9 cellular contexts compared by ENCODE assay signal in genomic region chr18:23872701-23873550, GRCh38.
DNase-seq lines count a peak whose midpoint lies in the region; ATAC-seq, FAIRE-seq and TF ChIP-seq lines count a peak whose summit lies in the region.
"Had no signal": no experiment of that assay in that cellular context is flagged by ENCODE, and none has a peak within 500 bp of the region (broad histone marks: within the 10 kb centered on the region; RNA-seq: fewer than 3 reads in every experiment).

No MANE protein-coding gene starts in this region.

- H3K9ac ChIP-seq in colonic mucosa (ENCODE audit: low read depth in 2 of 2, low read length in 2 of 2), result peak overlapping the region in 1 of 2 donors; percentile 69

- H3K27me3 ChIP-seq in CD8-positive, alpha-beta memory T cell (ENCODE audit: insufficient read depth, low read length, poor library complexity, severe bottlenecking), result no peaks in the 10 kb centered on the region
- no peaks in the 10 kb centered on the region for H3K27me3 ChIP-seq in colonic mucosa
- H3K27me3 ChIP-seq in prostate gland (replicated peaks; ENCODE audit: insufficient read depth), result no peaks in the 10 kb centered on the region

- peaks cover 37% of the 10 kb centered on the region for H3K4me1 ChIP-seq in CD8-positive, alpha-beta memory T cell (ENCODE audit: insufficient read depth, low read length)
- H3K4me1 ChIP-seq in colonic mucosa (no peaks in the 10 kb centered on the region), prostate gland (replicated peaks) (no peaks in the 10 kb centered on the region)

- H3K36me3 ChIP-seq in CD8-positive, alpha-beta memory T cell (ENCODE audit: insufficient read depth, low read length), result no peaks in the 10 kb centered on the region
- H3K36me3 ChIP-seq in colonic mucosa, result no peaks in the 10 kb centered on the region
- H3K36me3 ChIP-seq in prostate gland, result no peaks in the 10 kb centered on the region

- H3K4me1 Mint-ChIP-seq in CD8-positive, alpha-beta memory T cell, result peaks cover 41 to 50% (median 46%) of the 10 kb centered on the region in 3 donors

- 38% methylated on average over 25 of the region's 25 CpGs for WGBS in prostate gland

- H3K4me3 ChIP-seq in CD8-positive, alpha-beta memory T cell (ENCODE audit: low read length), result no peak overlapping the region
- H3K4me3 ChIP-seq in colonic mucosa (peak overlapping the region; percentile 40), prostate gland (peak overlapping the region; percentile 15 to 33)

- peak; percentile 69 for TF ChIP-seq POLR2A in prostate gland (IDR thresholded peaks at IDR 0.05)
- TF ChIP-seq POLR2A in H54 (IDR thresholded peaks at IDR 0.05; ENCODE audit: low read depth, low read length), result no peak

- H3K9me3 ChIP-seq in CD8-positive, alpha-beta memory T cell (ENCODE audit: low read length), result no peaks in the 10 kb centered on the region
- H3K9me3 ChIP-seq in colonic mucosa (no peaks in the 10 kb centered on the region), prostate gland (no peaks in the 10 kb centered on the region)

- no peaks in the 10 kb centered on the region for H3K9me3 Mint-ChIP-seq in CD8-positive, alpha-beta memory T cell

- CTCF ChIA-PET in CD8-positive, alpha-beta memory T cell (lab: Charles Lee), result no interaction called here

- FAIRE-seq in H54 (lab: Jason Lieb, UNC), result no peak

- no peak overlapping the region for H3K27ac ChIP-seq in CD8-positive, alpha-beta memory T cell (ENCODE audit: low read depth, low read length)
- H3K27ac ChIP-seq in colonic mucosa, result peak overlapping the region; percentile 83
- peak overlapping the region; percentile 47 to 53 for H3K27ac ChIP-seq in prostate gland

- TF ChIP-seq CTCF in colonic mucosa (IDR thresholded peaks at IDR 0.05) (no peak), prostate gland (IDR thresholded peaks at IDR 0.05) (no peak)

- ATAC-seq in HG03469 (IDR thresholded peaks at IDR 0.05; ENCODE audit: unreplicated experiment) (no peak), GM18870 (IDR thresholded peaks at IDR 0.05; ENCODE audit: unreplicated experiment) (no peak)

- H3K36me3 Mint-ChIP-seq in CD8-positive, alpha-beta memory T cell, result no peaks in the 10 kb centered on the region

- POLR2A ChIA-PET in CD8-positive, alpha-beta memory T cell (lab: Charles Lee), result no interaction called here

- intact Hi-C loops in colonic mucosa (cut with DNase I), result no loop called here
- intact Hi-C loops in prostate gland (cut with DNase I), result no loop called here

- peak overlapping the region in 6 of 7 donors; percentile 49 to 90 (median 80) for H3K4me3 Mint-ChIP-seq in CD8-positive, alpha-beta memory T cell

- peak overlapping the region; percentile 79 to 98 (median 97) for H3K27ac Mint-ChIP-seq in CD8-positive, alpha-beta memory T cell

- DNase-seq in CD8-positive, alpha-beta memory T cell, result peak; percentile 33 to 68 (median 37)
- DNase-seq in RPMI8226 (peak; percentile 21), colonic mucosa (peak; percentile 90), prostate gland (ENCODE audit: low spot score) (peak; percentile 87), hypothalamus (lab: John Stamatoyannopoulos, UW) (no peak), H54 (ENCODE audit: insufficient read length, low spot score) (no peak)
- DNase-seq: NCI-H1694 treated with DMSO at 0.1 percent for 48 hours had no signal

- H3K27me3 Mint-ChIP-seq in CD8-positive, alpha-beta memory T cell, result peaks cover 0 to 3% of the 10 kb centered on the region in 2 donors

Comparison
In these comparisons a context has a peak if more than half of its experiments do, and no peak if none do; other contexts are left out.
1. DNase-seq: peak in CD8-positive, alpha-beta memory T cell (5 of 5), RPMI8226 (single experiment), colonic mucosa (single experiment) and prostate gland (single experiment); none in hypothalamus (0 of 51) and H54 (single experiment).